In the genomic region with DNA sequence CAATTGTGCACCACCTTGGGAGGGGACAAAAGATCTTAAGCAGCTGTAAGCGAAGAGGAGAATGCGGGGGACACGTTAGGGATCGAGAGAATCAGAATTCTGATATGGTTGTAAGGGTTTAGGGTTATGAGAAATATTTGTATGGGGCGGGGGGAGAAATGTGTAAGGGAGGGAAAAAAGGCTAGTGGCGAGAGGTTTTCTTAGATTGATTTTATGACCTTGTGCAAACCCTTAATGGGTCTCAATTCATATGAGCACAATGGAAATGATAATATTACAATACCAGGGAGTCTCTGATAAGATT, we compare ENCODE assay signal across 8 cellular contexts. TPM values are rescaled to one million over a fixed set of nuclear protein-coding genes. Genes with fewer than 3 reads are reported as not detected.
DNase-seq lines count a peak whose midpoint lies in the region; TF ChIP-seq lines count a peak whose summit lies in the region.

No MANE protein-coding gene starts in this region.

- H3K4me2 ChIP-seq in SU-DHL-6 (ENCODE audit: low read depth, low read length, poor library complexity, severe bottlenecking): peak overlapping the region; percentile 89

- no peaks in the 10 kb centered on the region for H3K27me3 ChIP-seq in SU-DHL-6 (ENCODE audit: low read length)

- H3K79me2 ChIP-seq in SU-DHL-6 (ENCODE audit: insufficient read depth, low read length): peaks cover 50% of the 10 kb centered on the region

- no peak for DNase-seq in GM12864 (ENCODE audit: low read depth)
- no peak for DNase-seq in fibroblast of villous mesenchyme (ENCODE audit: low read depth)
- DNase-seq in retinal pigment epithelial cell (ENCODE audit: low read depth): no peak
- no peak for DNase-seq in nucleus accumbens (lab: John Stamatoyannopoulos, UW)
- DNase-seq in SKM-1 (lab: John Stamatoyannopoulos, UW; ENCODE audit: unreplicated experiment): no peak
- DNase-seq in SIG-M5 treated with dmso at 0.1 percent for 504 hours (lab: John Stamatoyannopoulos, UW; ENCODE audit: unreplicated experiment): no peak
- no peak for DNase-seq in NCI-H146 (lab: John Stamatoyannopoulos, UW)

- no peaks in the 10 kb centered on the region for H3K9me3 ChIP-seq in SU-DHL-6 (ENCODE audit: insufficient read depth, low read length)

- no peaks in the 10 kb centered on the region for H3F3A ChIP-seq in SU-DHL-6 (ENCODE audit: insufficient read depth)

- H3K4me3 ChIP-seq in GM12864 (ENCODE audit: low read depth, low read length) (peak overlapping the region; percentile 98), SU-DHL-6 (ENCODE audit: insufficient read depth, low read length, poor library complexity, severe bottlenecking) (peak overlapping the region; percentile 74), fibroblast of villous mesenchyme (ENCODE audit: low read depth, low read length) (peak overlapping the region; percentile 76), retinal pigment epithelial cell (ENCODE audit: low read length) (peak overlapping the region; percentile 98)

- no peaks in the 10 kb centered on the region for H3K36me3 ChIP-seq in SU-DHL-6 (ENCODE audit: low read length)

- peak overlapping the region; percentile 74 for H3K9ac ChIP-seq in SU-DHL-6 (ENCODE audit: low read length)

- peak overlapping the region; percentile 95 for H2AFZ ChIP-seq in SU-DHL-6 (ENCODE audit: low read depth, low read length, severe bottlenecking)

- no peaks in the 10 kb centered on the region for H3K9me2 ChIP-seq in SU-DHL-6 (replicated peaks; ENCODE audit: insufficient read depth, low read length)

- peak overlapping the region; percentile 38; the same call in 1 of the 2 replicates for H3K27ac ChIP-seq in SU-DHL-6 (ENCODE audit: low read depth, low read length)

- TF ChIP-seq CTCF in GM12864 (IDR thresholded peaks at IDR 0.05; ENCODE audit: low read depth, low read length, missing control alignments) (no peak), SU-DHL-6 (IDR thresholded peaks at IDR 0.05; ENCODE audit: insufficient read depth, low read length, poor library complexity, severe bottlenecking) (no peak), fibroblast of villous mesenchyme (IDR thresholded peaks at IDR 0.05; ENCODE audit: insufficient read depth, low read depth, low read length) (no peak), retinal pigment epithelial cell (conservative IDR thresholded peaks at IDR 0.05; ENCODE audit: low read depth, low read length) (no peak)

- peaks cover 4% of the 10 kb centered on the region; the same call in 1 of the 2 replicates for H4K20me1 ChIP-seq in SU-DHL-6 (ENCODE audit: low read depth, low read length)

RNA-seq across cellular contexts. Expression of gene NDUFA9, which starts 0.4 kb away (rescaled TPM):
- total RNA-seq in fibroblast of villous mesenchyme: 33.2 and 54.0 TPM in 2 replicates

RNA-seq across cellular contexts. Expression of gene AKAP3, which starts 0.5 kb away (rescaled TPM):
- 0.64 and 1.3 TPM in 2 replicates for total RNA-seq in fibroblast of villous mesenchyme
